Comparison of ENCODE assay signal across 1 cellular context in the genomic region with DNA sequence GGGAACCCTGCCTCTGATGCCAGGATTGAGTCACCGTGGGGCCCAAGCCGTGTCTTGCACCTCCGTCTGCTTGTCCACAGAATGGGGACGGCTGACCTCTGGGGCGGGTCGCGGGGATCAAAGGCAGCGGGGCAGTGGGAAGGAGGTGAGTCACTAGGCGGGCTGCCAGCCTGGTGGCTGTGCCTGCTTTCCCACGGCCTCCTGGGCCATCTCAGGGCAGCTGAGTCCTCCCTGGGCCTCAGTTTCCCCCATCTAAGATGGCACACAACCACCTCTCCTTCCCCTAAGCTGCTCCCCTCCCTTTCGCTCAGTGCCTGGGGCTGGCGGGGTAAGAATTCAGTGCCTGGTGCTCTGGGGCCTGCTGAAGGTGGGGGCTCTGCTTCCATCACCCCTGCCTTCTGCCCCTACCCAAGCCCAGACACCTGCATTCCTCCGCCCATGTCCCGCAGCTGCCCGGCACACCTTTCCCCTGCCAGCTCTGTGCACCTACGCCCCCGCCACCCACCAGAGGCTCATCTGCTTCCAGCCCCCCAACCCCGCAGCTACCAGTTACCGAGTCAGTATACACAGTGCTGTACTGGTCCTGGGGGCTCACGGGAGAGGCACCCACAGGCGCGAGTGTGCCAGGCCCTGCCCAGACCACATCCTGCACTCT.
TF ChIP-seq lines count a peak whose summit lies in the region.

No MANE protein-coding gene starts in this region.

TF ChIP-seq in HepG2, 621 proteins besides CTCF, POLR2A, EP300 and RAD21 (continues in another document):
- TF ChIP-seq, protein P1, sequence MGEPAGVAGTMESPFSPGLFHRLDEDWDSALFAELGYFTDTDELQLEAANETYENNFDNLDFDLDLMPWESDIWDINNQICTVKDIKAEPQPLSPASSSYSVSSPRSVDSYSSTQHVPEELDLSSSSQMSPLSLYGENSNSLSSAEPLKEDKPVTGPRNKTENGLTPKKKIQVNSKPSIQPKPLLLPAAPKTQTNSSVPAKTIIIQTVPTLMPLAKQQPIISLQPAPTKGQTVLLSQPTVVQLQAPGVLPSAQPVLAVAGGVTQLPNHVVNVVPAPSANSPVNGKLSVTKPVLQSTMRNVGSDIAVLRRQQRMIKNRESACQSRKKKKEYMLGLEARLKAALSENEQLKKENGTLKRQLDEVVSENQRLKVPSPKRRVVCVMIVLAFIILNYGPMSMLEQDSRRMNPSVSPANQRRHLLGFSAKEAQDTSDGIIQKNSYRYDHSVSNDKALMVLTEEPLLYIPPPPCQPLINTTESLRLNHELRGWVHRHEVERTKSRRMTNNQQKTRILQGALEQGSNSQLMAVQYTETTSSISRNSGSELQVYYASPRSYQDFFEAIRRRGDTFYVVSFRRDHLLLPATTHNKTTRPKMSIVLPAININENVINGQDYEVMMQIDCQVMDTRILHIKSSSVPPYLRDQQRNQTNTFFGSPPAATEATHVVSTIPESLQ (CRISPR knock-in tag; conservative IDR thresholded peaks at IDR 0.05): no peak
- TF ChIP-seq CEBPG (CRISPR knock-in tag; IDR thresholded peaks at IDR 0.05) (no peak), RFX3 (CRISPR knock-in tag; IDR thresholded peaks at IDR 0.05) (no peak), GFI1 (CRISPR knock-in tag; IDR thresholded peaks at IDR 0.05; ENCODE audit: borderline replicate concordance) (no peak), SPEN (CRISPR knock-in tag; IDR thresholded peaks at IDR 0.05; ENCODE audit: low read depth) (no peak), CCDC6 (CRISPR knock-in tag; IDR thresholded peaks at IDR 0.05) (no peak), RORA (CRISPR knock-in tag; IDR thresholded peaks at IDR 0.05) (no peak), EED (CRISPR knock-in tag; IDR thresholded peaks at IDR 0.05) (no peak), HES4 (CRISPR knock-in tag; IDR thresholded peaks at IDR 0.05; ENCODE audit: borderline replicate concordance) (no peak), KLF15 (CRISPR knock-in tag; IDR thresholded peaks at IDR 0.05; ENCODE audit: borderline replicate concordance) (no peak), ZNF878 (CRISPR knock-in tag; IDR thresholded peaks at IDR 0.05) (no peak), ZNF10 (CRISPR knock-in tag; IDR thresholded peaks at IDR 0.05; ENCODE audit: borderline replicate concordance, low read depth) (no peak), REXO4 (CRISPR knock-in tag; IDR thresholded peaks at IDR 0.05; ENCODE audit: borderline replicate concordance) (no peak), ZNF761 (CRISPR knock-in tag; conservative IDR thresholded peaks at IDR 0.05) (no peak), ZNF432 (CRISPR knock-in tag; IDR thresholded peaks at IDR 0.05; ENCODE audit: borderline replicate concordance) (no peak), ESRRA (CRISPR knock-in tag; IDR thresholded peaks at IDR 0.05; ENCODE audit: low read depth) (no peak), NR2F6 (IDR thresholded peaks at IDR 0.05) (peak; percentile 79), NR2F6 (CRISPR knock-in tag; IDR thresholded peaks at IDR 0.05) (peak; percentile 87), ZNF720 (CRISPR knock-in tag; IDR thresholded peaks at IDR 0.05) (no peak), SATB2 (CRISPR knock-in tag; IDR thresholded peaks at IDR 0.05) (no peak), ZNF615 (CRISPR knock-in tag; IDR thresholded peaks at IDR 0.05; ENCODE audit: borderline replicate concordance) (no peak), RCOR2 (CRISPR knock-in tag; IDR thresholded peaks at IDR 0.05) (no peak)
- TF ChIP-seq, protein P2, sequence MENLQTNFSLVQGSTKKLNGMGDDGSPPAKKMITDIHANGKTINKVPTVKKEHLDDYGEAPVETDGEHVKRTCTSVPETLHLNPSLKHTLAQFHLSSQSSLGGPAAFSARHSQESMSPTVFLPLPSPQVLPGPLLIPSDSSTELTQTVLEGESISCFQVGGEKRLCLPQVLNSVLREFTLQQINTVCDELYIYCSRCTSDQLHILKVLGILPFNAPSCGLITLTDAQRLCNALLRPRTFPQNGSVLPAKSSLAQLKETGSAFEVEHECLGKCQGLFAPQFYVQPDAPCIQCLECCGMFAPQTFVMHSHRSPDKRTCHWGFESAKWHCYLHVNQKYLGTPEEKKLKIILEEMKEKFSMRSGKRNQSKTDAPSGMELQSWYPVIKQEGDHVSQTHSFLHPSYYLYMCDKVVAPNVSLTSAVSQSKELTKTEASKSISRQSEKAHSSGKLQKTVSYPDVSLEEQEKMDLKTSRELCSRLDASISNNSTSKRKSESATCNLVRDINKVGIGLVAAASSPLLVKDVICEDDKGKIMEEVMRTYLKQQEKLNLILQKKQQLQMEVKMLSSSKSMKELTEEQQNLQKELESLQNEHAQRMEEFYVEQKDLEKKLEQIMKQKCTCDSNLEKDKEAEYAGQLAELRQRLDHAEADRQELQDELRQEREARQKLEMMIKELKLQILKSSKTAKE (CRISPR knock-in tag; IDR thresholded peaks at IDR 0.05; ENCODE audit: borderline replicate concordance): peak; percentile 58; the same call in 1 of the 2 replicates
- TF ChIP-seq, protein P3, sequence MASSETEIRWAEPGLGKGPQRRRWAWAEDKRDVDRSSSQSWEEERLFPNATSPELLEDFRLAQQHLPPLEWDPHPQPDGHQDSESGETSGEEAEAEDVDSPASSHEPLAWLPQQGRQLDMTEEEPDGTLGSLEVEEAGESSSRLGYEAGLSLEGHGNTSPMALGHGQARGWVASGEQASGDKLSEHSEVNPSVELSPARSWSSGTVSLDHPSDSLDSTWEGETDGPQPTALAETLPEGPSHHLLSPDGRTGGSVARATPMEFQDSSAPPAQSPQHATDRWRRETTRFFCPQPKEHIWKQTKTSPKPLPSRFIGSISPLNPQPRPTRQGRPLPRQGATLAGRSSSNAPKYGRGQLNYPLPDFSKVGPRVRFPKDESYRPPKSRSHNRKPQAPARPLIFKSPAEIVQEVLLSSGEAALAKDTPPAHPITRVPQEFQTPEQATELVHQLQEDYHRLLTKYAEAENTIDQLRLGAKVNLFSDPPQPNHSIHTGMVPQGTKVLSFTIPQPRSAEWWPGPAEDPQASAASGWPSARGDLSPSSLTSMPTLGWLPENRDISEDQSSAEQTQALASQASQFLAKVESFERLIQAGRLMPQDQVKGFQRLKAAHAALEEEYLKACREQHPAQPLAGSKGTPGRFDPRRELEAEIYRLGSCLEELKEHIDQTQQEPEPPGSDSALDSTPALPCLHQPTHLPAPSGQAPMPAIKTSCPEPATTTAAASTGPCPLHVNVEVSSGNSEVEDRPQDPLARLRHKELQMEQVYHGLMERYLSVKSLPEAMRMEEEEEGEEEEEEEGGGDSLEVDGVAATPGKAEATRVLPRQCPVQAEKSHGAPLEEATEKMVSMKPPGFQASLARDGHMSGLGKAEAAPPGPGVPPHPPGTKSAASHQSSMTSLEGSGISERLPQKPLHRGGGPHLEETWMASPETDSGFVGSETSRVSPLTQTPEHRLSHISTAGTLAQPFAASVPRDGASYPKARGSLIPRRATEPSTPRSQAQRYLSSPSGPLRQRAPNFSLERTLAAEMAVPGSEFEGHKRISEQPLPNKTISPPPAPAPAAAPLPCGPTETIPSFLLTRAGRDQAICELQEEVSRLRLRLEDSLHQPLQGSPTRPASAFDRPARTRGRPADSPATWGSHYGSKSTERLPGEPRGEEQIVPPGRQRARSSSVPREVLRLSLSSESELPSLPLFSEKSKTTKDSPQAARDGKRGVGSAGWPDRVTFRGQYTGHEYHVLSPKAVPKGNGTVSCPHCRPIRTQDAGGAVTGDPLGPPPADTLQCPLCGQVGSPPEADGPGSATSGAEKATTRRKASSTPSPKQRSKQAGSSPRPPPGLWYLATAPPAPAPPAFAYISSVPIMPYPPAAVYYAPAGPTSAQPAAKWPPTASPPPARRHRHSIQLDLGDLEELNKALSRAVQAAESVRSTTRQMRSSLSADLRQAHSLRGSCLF (CRISPR knock-in tag; IDR thresholded peaks at IDR 0.05; ENCODE audit: borderline replicate concordance): no peak
- TF ChIP-seq, protein P4, sequence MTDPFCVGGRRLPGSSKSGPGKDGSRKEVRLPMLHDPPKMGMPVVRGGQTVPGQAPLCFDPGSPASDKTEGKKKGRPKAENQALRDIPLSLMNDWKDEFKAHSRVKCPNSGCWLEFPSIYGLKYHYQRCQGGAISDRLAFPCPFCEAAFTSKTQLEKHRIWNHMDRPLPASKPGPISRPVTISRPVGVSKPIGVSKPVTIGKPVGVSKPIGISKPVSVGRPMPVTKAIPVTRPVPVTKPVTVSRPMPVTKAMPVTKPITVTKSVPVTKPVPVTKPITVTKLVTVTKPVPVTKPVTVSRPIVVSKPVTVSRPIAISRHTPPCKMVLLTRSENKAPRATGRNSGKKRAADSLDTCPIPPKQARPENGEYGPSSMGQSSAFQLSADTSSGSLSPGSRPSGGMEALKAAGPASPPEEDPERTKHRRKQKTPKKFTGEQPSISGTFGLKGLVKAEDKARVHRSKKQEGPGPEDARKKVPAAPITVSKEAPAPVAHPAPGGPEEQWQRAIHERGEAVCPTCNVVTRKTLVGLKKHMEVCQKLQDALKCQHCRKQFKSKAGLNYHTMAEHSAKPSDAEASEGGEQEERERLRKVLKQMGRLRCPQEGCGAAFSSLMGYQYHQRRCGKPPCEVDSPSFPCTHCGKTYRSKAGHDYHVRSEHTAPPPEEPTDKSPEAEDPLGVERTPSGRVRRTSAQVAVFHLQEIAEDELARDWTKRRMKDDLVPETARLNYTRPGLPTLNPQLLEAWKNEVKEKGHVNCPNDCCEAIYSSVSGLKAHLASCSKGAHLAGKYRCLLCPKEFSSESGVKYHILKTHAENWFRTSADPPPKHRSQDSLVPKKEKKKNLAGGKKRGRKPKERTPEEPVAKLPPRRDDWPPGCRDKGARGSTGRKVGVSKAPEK (CRISPR knock-in tag; IDR thresholded peaks at IDR 0.05; ENCODE audit: borderline replicate concordance): no peak
- TF ChIP-seq, protein P5, sequence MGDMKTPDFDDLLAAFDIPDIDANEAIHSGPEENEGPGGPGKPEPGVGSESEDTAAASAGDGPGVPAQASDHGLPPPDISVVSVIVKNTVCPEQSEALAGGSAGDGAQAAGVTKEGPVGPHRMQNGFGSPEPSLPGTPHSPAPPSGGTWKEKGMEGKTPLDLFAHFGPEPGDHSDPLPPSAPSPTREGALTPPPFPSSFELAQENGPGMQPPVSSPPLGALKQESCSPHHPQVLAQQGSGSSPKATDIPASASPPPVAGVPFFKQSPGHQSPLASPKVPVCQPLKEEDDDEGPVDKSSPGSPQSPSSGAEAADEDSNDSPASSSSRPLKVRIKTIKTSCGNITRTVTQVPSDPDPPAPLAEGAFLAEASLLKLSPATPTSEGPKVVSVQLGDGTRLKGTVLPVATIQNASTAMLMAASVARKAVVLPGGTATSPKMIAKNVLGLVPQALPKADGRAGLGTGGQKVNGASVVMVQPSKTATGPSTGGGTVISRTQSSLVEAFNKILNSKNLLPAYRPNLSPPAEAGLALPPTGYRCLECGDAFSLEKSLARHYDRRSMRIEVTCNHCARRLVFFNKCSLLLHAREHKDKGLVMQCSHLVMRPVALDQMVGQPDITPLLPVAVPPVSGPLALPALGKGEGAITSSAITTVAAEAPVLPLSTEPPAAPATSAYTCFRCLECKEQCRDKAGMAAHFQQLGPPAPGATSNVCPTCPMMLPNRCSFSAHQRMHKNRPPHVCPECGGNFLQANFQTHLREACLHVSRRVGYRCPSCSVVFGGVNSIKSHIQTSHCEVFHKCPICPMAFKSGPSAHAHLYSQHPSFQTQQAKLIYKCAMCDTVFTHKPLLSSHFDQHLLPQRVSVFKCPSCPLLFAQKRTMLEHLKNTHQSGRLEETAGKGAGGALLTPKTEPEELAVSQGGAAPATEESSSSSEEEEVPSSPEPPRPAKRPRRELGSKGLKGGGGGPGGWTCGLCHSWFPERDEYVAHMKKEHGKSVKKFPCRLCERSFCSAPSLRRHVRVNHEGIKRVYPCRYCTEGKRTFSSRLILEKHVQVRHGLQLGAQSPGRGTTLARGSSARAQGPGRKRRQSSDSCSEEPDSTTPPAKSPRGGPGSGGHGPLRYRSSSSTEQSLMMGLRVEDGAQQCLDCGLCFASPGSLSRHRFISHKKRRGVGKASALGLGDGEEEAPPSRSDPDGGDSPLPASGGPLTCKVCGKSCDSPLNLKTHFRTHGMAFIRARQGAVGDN (CRISPR knock-in tag; IDR thresholded peaks at IDR 0.05): peak; percentile 57
- TF ChIP-seq, protein P6, sequence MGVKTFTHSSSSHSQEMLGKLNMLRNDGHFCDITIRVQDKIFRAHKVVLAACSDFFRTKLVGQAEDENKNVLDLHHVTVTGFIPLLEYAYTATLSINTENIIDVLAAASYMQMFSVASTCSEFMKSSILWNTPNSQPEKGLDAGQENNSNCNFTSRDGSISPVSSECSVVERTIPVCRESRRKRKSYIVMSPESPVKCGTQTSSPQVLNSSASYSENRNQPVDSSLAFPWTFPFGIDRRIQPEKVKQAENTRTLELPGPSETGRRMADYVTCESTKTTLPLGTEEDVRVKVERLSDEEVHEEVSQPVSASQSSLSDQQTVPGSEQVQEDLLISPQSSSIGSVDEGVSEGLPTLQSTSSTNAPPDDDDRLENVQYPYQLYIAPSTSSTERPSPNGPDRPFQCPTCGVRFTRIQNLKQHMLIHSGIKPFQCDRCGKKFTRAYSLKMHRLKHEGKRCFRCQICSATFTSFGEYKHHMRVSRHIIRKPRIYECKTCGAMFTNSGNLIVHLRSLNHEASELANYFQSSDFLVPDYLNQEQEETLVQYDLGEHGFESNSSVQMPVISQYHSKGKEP (CRISPR knock-in tag; IDR thresholded peaks at IDR 0.05): no peak
- TF ChIP-seq, protein P7, sequence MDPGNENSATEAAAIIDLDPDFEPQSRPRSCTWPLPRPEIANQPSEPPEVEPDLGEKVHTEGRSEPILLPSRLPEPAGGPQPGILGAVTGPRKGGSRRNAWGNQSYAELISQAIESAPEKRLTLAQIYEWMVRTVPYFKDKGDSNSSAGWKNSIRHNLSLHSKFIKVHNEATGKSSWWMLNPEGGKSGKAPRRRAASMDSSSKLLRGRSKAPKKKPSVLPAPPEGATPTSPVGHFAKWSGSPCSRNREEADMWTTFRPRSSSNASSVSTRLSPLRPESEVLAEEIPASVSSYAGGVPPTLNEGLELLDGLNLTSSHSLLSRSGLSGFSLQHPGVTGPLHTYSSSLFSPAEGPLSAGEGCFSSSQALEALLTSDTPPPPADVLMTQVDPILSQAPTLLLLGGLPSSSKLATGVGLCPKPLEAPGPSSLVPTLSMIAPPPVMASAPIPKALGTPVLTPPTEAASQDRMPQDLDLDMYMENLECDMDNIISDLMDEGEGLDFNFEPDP (CRISPR knock-in tag; conservative IDR thresholded peaks at IDR 0.05): no peak
- TF ChIP-seq, protein P8, sequence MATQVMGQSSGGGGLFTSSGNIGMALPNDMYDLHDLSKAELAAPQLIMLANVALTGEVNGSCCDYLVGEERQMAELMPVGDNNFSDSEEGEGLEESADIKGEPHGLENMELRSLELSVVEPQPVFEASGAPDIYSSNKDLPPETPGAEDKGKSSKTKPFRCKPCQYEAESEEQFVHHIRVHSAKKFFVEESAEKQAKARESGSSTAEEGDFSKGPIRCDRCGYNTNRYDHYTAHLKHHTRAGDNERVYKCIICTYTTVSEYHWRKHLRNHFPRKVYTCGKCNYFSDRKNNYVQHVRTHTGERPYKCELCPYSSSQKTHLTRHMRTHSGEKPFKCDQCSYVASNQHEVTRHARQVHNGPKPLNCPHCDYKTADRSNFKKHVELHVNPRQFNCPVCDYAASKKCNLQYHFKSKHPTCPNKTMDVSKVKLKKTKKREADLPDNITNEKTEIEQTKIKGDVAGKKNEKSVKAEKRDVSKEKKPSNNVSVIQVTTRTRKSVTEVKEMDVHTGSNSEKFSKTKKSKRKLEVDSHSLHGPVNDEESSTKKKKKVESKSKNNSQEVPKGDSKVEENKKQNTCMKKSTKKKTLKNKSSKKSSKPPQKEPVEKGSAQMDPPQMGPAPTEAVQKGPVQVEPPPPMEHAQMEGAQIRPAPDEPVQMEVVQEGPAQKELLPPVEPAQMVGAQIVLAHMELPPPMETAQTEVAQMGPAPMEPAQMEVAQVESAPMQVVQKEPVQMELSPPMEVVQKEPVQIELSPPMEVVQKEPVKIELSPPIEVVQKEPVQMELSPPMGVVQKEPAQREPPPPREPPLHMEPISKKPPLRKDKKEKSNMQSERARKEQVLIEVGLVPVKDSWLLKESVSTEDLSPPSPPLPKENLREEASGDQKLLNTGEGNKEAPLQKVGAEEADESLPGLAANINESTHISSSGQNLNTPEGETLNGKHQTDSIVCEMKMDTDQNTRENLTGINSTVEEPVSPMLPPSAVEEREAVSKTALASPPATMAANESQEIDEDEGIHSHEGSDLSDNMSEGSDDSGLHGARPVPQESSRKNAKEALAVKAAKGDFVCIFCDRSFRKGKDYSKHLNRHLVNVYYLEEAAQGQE (IDR thresholded peaks at IDR 0.05; ENCODE audit: borderline replicate concordance in 1 of 2, low read depth in 1 of 2, low read length in 2 of 2): no peak
